ENCODE assay signal across 1 cellular context in the genomic region with DNA sequence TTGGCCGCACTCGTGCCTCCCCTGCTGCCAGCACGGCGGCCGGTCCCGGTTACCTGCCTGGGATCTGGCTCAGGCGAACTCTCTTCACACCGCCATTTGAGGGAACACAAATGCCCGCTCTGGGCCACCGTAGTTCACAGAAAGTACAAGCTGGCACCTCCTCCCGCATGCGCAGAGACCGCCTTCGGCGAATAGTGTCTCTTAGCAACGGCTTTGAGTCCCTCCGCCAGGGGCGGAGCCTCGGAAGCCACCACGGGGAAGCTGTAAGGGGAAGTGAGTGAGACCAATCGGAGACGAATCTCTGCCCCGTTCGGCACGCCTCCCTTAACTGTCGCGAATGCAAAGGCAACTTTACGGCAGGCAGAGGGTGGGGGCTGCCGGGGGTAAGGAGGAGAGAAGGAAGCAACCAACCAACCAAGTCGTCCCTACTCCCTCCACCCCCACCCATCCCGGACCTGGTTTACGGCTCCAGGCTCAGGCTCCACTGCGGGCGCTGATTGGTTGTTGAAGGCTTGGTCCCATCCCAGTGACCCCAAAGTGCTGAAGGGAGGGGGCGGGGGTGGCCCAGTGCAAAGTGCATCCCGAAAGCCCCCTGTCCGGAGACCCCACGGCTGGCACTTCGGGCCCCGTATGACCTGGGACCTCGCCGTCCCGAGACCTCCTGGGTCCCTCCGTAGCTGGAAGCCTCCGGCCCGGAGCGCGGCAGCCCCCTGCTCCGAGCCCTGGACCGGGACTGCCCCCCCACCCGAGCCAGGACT.
TF ChIP-seq lines count a peak whose summit lies in the region.

A gene with protein sequence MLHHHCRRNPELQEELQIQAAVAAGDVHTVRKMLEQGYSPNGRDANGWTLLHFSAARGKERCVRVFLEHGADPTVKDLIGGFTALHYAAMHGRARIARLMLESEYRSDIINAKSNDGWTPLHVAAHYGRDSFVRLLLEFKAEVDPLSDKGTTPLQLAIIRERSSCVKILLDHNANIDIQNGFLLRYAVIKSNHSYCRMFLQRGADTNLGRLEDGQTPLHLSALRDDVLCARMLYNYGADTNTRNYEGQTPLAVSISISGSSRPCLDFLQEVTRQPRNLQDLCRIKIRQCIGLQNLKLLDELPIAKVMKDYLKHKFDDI (plus strand): TSS at position 526 of the 758 bp plus-strand sequence. CDS start 9,628 bp downstream, outside the sequence.
A gene with protein sequence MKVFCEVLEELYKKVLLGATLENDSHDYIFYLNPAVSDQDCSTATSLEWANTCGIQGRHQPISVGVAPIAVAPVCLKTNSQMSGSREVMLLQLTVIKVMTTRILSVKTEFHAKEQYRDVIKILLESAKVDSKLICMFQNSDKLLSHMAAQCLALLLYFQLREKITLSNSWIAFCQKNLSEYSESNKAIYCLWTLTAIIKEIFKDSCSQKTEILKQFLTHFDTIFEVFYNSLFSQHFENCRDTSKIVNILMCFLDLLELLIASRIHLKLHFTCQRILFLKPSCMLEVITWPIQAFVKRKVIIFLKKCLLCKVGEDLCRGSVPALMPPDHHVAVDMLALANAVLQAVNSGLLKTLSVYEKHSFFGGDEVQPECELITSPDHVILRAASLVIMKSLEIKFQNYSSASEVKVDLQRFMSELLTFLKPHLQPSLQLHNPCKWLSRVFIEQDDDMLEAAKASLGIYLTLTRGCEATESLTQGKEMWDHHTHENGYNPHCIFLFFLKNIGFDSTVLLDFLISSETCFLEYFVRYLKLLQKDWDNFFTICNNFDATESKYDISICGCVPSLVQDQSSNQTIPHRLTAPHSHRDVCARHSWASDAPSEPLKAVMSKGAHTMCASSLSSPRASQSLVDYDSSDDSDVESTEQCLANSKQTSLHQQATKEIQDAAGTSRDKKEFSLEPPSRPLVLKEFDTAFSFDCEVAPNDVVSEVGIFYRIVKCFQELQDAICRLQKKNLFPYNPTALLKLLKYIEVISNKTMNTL (minus strand): TSS at position 121 of the 758 bp plus-strand sequence. CDS start 21,342 bp downstream, outside the sequence.

TF ChIP-seq in HepG2, 621 proteins besides CTCF, POLR2A, EP300 and RAD21 (continued from another document and continues in another):
- TF ChIP-seq, protein P1, sequence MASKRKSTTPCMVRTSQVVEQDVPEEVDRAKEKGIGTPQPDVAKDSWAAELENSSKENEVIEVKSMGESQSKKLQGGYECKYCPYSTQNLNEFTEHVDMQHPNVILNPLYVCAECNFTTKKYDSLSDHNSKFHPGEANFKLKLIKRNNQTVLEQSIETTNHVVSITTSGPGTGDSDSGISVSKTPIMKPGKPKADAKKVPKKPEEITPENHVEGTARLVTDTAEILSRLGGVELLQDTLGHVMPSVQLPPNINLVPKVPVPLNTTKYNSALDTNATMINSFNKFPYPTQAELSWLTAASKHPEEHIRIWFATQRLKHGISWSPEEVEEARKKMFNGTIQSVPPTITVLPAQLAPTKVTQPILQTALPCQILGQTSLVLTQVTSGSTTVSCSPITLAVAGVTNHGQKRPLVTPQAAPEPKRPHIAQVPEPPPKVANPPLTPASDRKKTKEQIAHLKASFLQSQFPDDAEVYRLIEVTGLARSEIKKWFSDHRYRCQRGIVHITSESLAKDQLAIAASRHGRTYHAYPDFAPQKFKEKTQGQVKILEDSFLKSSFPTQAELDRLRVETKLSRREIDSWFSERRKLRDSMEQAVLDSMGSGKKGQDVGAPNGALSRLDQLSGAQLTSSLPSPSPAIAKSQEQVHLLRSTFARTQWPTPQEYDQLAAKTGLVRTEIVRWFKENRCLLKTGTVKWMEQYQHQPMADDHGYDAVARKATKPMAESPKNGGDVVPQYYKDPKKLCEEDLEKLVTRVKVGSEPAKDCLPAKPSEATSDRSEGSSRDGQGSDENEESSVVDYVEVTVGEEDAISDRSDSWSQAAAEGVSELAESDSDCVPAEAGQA (IDR thresholded peaks at IDR 0.05; ENCODE audit: low read depth) = peak; percentile 68; the same call in 1 of the 2 replicates
- TF ChIP-seq, protein P1 (CRISPR knock-in tag; IDR thresholded peaks at IDR 0.05; ENCODE audit: borderline replicate concordance) = no peak
- TF ChIP-seq, protein P2, sequence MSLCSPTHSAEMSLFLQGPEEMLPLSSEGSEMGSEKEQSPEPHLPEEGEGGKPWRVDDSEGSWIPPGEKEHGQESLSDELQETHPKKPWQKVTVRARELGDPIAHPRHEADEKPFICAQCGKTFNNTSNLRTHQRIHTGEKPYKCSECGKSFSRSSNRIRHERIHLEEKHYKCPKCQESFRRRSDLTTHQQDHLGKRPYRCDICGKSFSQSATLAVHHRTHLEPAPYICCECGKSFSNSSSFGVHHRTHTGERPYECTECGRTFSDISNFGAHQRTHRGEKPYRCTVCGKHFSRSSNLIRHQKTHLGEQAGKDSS (CRISPR knock-in tag; IDR thresholded peaks at IDR 0.05; ENCODE audit: borderline replicate concordance, low read depth) = 0 out of 2 replicates have a peak, but pooled peaks have one; percentile 12
- TF ChIP-seq RARA (CRISPR knock-in tag; IDR thresholded peaks at IDR 0.05) (0 out of 2 replicates have a peak, but pooled peaks have one; percentile 29), HNRNPLL (IDR thresholded peaks at IDR 0.05; ENCODE audit: low read depth, low read length, poor library complexity, severe bottlenecking) (peak; percentile 81), RFX5 (IDR thresholded peaks at IDR 0.05; ENCODE audit: low read depth, low read length) (peak; percentile 62), ZNF225 (CRISPR knock-in tag; IDR thresholded peaks at IDR 0.05) (0 out of 2 replicates have a peak, but pooled peaks have one; percentile 45), NFYC (CRISPR knock-in tag; IDR thresholded peaks at IDR 0.05) (peak; percentile 83), ELF3 (CRISPR knock-in tag; IDR thresholded peaks at IDR 0.05) (peak; percentile 73)
- TF ChIP-seq, protein P3, sequence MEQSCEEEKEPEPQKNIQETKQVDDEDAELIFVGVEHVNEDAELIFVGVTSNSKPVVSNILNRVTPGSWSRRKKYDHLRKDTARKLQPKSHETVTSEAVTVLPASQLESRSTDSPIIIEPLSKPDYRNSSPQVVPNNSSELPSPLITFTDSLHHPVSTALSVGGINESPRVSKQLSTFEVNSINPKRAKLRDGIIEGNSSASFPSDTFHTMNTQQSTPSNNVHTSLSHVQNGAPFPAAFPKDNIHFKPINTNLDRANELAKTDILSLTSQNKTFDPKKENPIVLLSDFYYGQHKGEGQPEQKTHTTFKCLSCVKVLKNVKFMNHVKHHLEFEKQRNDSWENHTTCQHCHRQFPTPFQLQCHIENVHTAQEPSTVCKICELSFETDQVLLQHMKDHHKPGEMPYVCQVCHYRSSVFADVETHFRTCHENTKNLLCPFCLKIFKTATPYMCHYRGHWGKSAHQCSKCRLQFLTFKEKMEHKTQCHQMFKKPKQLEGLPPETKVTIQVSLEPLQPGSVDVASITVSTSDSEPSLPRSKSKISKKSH (CRISPR knock-in tag; IDR thresholded peaks at IDR 0.05; ENCODE audit: borderline replicate concordance) = peak; percentile 83; the same call in 1 of the 2 replicates
- TF ChIP-seq, protein P4, sequence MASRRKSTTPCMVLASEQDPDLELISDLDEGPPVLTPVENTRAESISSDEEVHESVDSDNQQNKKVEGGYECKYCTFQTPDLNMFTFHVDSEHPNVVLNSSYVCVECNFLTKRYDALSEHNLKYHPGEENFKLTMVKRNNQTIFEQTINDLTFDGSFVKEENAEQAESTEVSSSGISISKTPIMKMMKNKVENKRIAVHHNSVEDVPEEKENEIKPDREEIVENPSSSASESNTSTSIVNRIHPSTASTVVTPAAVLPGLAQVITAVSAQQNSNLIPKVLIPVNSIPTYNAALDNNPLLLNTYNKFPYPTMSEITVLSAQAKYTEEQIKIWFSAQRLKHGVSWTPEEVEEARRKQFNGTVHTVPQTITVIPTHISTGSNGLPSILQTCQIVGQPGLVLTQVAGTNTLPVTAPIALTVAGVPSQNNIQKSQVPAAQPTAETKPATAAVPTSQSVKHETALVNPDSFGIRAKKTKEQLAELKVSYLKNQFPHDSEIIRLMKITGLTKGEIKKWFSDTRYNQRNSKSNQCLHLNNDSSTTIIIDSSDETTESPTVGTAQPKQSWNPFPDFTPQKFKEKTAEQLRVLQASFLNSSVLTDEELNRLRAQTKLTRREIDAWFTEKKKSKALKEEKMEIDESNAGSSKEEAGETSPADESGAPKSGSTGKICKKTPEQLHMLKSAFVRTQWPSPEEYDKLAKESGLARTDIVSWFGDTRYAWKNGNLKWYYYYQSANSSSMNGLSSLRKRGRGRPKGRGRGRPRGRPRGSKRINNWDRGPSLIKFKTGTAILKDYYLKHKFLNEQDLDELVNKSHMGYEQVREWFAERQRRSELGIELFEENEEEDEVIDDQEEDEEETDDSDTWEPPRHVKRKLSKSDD (CRISPR knock-in tag; IDR thresholded peaks at IDR 0.05; ENCODE audit: low read depth) = 0 out of 2 replicates have a peak, but pooled peaks have one; percentile 21
- TF ChIP-seq, protein P5, sequence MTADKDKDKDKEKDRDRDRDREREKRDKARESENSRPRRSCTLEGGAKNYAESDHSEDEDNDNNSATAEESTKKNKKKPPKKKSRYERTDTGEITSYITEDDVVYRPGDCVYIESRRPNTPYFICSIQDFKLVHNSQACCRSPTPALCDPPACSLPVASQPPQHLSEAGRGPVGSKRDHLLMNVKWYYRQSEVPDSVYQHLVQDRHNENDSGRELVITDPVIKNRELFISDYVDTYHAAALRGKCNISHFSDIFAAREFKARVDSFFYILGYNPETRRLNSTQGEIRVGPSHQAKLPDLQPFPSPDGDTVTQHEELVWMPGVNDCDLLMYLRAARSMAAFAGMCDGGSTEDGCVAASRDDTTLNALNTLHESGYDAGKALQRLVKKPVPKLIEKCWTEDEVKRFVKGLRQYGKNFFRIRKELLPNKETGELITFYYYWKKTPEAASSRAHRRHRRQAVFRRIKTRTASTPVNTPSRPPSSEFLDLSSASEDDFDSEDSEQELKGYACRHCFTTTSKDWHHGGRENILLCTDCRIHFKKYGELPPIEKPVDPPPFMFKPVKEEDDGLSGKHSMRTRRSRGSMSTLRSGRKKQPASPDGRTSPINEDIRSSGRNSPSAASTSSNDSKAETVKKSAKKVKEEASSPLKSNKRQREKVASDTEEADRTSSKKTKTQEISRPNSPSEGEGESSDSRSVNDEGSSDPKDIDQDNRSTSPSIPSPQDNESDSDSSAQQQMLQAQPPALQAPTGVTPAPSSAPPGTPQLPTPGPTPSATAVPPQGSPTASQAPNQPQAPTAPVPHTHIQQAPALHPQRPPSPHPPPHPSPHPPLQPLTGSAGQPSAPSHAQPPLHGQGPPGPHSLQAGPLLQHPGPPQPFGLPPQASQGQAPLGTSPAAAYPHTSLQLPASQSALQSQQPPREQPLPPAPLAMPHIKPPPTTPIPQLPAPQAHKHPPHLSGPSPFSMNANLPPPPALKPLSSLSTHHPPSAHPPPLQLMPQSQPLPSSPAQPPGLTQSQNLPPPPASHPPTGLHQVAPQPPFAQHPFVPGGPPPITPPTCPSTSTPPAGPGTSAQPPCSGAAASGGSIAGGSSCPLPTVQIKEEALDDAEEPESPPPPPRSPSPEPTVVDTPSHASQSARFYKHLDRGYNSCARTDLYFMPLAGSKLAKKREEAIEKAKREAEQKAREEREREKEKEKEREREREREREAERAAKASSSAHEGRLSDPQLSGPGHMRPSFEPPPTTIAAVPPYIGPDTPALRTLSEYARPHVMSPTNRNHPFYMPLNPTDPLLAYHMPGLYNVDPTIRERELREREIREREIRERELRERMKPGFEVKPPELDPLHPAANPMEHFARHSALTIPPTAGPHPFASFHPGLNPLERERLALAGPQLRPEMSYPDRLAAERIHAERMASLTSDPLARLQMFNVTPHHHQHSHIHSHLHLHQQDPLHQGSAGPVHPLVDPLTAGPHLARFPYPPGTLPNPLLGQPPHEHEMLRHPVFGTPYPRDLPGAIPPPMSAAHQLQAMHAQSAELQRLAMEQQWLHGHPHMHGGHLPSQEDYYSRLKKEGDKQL (CRISPR knock-in tag; IDR thresholded peaks at IDR 0.05; ENCODE audit: low read depth) = 0 out of 2 replicates have a peak, but pooled peaks have one; percentile 20
- TF ChIP-seq, protein P6, sequence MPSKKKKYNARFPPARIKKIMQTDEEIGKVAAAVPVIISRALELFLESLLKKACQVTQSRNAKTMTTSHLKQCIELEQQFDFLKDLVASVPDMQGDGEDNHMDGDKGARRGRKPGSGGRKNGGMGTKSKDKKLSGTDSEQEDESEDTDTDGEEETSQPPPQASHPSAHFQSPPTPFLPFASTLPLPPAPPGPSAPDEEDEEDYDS (CRISPR knock-in tag; IDR thresholded peaks at IDR 0.05) = peak; percentile 56
- TF ChIP-seq, protein P7, sequence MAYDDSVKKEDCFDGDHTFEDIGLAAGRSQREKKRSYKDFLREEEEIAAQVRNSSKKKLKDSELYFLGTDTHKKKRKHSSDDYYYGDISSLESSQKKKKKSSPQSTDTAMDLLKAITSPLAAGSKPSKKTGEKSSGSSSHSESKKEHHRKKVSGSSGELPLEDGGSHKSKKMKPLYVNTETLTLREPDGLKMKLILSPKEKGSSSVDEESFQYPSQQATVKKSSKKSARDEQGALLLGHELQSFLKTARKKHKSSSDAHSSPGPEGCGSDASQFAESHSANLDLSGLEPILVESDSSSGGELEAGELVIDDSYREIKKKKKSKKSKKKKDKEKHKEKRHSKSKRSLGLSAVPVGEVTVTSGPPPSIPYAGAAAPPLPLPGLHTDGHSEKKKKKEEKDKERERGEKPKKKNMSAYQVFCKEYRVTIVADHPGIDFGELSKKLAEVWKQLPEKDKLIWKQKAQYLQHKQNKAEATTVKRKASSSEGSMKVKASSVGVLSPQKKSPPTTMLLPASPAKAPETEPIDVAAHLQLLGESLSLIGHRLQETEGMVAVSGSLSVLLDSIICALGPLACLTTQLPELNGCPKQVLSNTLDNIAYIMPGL (CRISPR knock-in tag; IDR thresholded peaks at IDR 0.05; ENCODE audit: borderline replicate concordance in 1 of 2, low read depth in 1 of 2) = peak; percentile 21 to 72; a peak in 3 of 4 replicates
- TF ChIP-seq, protein P8, sequence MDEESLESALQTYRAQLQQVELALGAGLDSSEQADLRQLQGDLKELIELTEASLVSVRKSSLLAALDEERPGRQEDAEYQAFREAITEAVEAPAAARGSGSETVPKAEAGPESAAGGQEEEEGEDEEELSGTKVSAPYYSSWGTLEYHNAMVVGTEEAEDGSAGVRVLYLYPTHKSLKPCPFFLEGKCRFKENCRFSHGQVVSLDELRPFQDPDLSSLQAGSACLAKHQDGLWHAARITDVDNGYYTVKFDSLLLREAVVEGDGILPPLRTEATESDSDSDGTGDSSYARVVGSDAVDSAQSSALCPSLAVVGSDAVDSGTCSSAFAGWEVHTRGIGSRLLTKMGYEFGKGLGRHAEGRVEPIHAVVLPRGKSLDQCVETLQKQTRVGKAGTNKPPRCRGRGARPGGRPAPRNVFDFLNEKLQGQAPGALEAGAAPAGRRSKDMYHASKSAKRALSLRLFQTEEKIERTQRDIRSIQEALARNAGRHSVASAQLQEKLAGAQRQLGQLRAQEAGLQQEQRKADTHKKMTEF (CRISPR knock-in tag; IDR thresholded peaks at IDR 0.05) = peak; percentile 68; the same call in 1 of the 2 replicates
